1 cellular context compared by ENCODE assay signal in genomic region chr2:15010346-15010745, GRCh38.
TF ChIP-seq lines count a peak whose summit lies in the region.

No MANE protein-coding gene starts in this region.

TF ChIP-seq in GM23338, 12 proteins besides CTCF, POLR2A, EP300 and RAD21:
- TF ChIP-seq ZNF462 (CRISPR knock-in tag; IDR thresholded peaks at IDR 0.05) (no peak), CREB1 (CRISPR knock-in tag; IDR thresholded peaks at IDR 0.05; ENCODE audit: low read depth) (no peak), ETS1 (IDR thresholded peaks at IDR 0.05) (no peak), ZNF114 (CRISPR knock-in tag; IDR thresholded peaks at IDR 0.05) (no peak), REST (IDR thresholded peaks at IDR 0.05; ENCODE audit: unreplicated experiment) (no peak), NANOG (IDR thresholded peaks at IDR 0.05; ENCODE audit: borderline replicate concordance) (no peak), JUNB (IDR thresholded peaks at IDR 0.05; ENCODE audit: unreplicated experiment) (no peak), STAT1 (IDR thresholded peaks at IDR 0.05; ENCODE audit: unreplicated experiment) (no peak), EZH2 (IDR thresholded peaks at IDR 0.05; ENCODE audit: low read depth, unreplicated experiment) (no peak), EZH2phosphoT487 (IDR thresholded peaks at IDR 0.05; ENCODE audit: unreplicated experiment) (no peak)
